ENCODE assay signal across 8 cellular contexts in genomic region chr17:80082403-80083135, GRCh38. TPM values are rescaled to one million over a fixed set of nuclear protein-coding genes. Genes with fewer than 3 reads are reported as not detected.
DNase-seq lines count a peak whose midpoint lies in the region; ATAC-seq, FAIRE-seq and TF ChIP-seq lines count a peak whose summit lies in the region.

No MANE protein-coding gene starts in this region.

- H3K4me1 ChIP-seq in Loucy (ENCODE audit: insufficient read depth, low read length, poor library complexity, severe bottlenecking): peaks cover 5% of the 10 kb centered on the region
- peaks cover 0 to 11% (median 3%) of the 10 kb centered on the region in 4 donors for H3K4me1 ChIP-seq in tibial nerve

- TF ChIP-seq CTCF in Loucy (conservative IDR thresholded peaks at IDR 0.05; ENCODE audit: low read length): peak; percentile 87
- no peak for TF ChIP-seq CTCF in omental fat pad (IDR thresholded peaks at IDR 0.05)
- peak; percentile 79 to 87 (median 84) for TF ChIP-seq CTCF in tibial nerve (IDR thresholded peaks at IDR 0.05)

- ATAC-seq in omental fat pad (ENCODE audit: low FRiP score) (peak; percentile 41), HG02798 (IDR thresholded peaks at IDR 0.05; ENCODE audit: poor library complexity, unreplicated experiment) (no peak)

- TF ChIP-seq POLR2A in tibial nerve (IDR thresholded peaks at IDR 0.05): no peak

- no peak for FAIRE-seq in RCC 7860 (lab: Jason Lieb, UNC)

- 26 to 28% methylated on average over 20 of the region's 20 CpGs for WGBS in tibial nerve, 2 donors

- H3F3A ChIP-seq in Loucy (ENCODE audit: low read depth): no peaks in the 10 kb centered on the region

- no peaks in the 10 kb centered on the region for H4K20me1 ChIP-seq in Loucy (ENCODE audit: insufficient read depth, low read length, poor library complexity, severe bottlenecking)

- H3K9me3 ChIP-seq in Loucy (ENCODE audit: insufficient read depth, low read depth, low read length) (no peaks in the 10 kb centered on the region), tibial nerve (no peaks in the 10 kb centered on the region)

- no peaks in the 10 kb centered on the region for H3K79me2 ChIP-seq in Loucy (ENCODE audit: insufficient read depth, low read length)

- DNase-seq in DMS114 treated with DMSO at 0.1 percent for 48 hours (lab: John Stamatoyannopoulos, UW; ENCODE audit: unreplicated experiment): peak; percentile 53
- DNase-seq in RCC 7860 (ENCODE audit: low spot score): peak; percentile 63
- peak; percentile 25 for DNase-seq in activated T-helper 1 cell treated with Interleukin-2 at 50 U/mL for 16 hours (ENCODE audit: low read depth)
- peak; percentile 77 for DNase-seq in fibroblast of the conjunctiva (ENCODE audit: low read depth)
- DNase-seq in omental fat pad (ENCODE audit: low spot score): no peak
- peak; percentile 60 to 85 for DNase-seq in tibial nerve (ENCODE audit: low spot score in 2 of 2)

- H3K9me2 ChIP-seq in Loucy (replicated peaks; ENCODE audit: low read depth, low read length): no peaks in the 10 kb centered on the region

- peak in 1 of 2 donors; percentile 52 for TF ChIP-seq EP300 in tibial nerve (IDR thresholded peaks at IDR 0.05)

- H3K4me3 ChIP-seq in Loucy (ENCODE audit: low read length, poor library complexity, severe bottlenecking): no peak overlapping the region
- H3K4me3 ChIP-seq in tibial nerve: peak overlapping the region in 1 of 4 donors; percentile 5

- H3K27ac ChIP-seq in tibial nerve: peak overlapping the region in 1 of 4 donors; percentile 35

- H3K36me3 ChIP-seq in Loucy (ENCODE audit: insufficient read depth, low read length) (no peaks in the 10 kb centered on the region), tibial nerve (no peaks in the 10 kb centered on the region)

- peak overlapping the region; percentile 32 for H3K4me2 ChIP-seq in Loucy (ENCODE audit: low read depth, low read length, poor library complexity, severe bottlenecking)

- H3K9ac ChIP-seq in Loucy (ENCODE audit: low read depth, low read length, poor library complexity, severe bottlenecking): no peak overlapping the region

- H2AFZ ChIP-seq in Loucy (ENCODE audit: low read length): peak overlapping the region; percentile 71

- H3K27me3 ChIP-seq in Loucy (ENCODE audit: insufficient read depth, low read length, poor library complexity, severe bottlenecking) (no peaks in the 10 kb centered on the region), tibial nerve (no peaks in the 10 kb centered on the region)

RNA-seq across cellular contexts. Expression of gene GAA, which starts 18.8 kb away (rescaled TPM):
- total RNA-seq in omental fat pad (10 to 100 TPM; 52.8 to 83.0 (median 64.8) TPM), tibial nerve (10 to 100 TPM; 52.7 to 81.9 (median 67.8) TPM)

RNA-seq across cellular contexts. Expression of gene CCDC40, which starts 46.1 kb away (rescaled TPM):
- total RNA-seq in omental fat pad (1 to 10 TPM; 3.5 to 8.8 (median 5.3) TPM), tibial nerve (10 to 100 TPM in 3 of 4 donors, 1 to 10 TPM in 1; 7.1 to 13.8 (median 12.0) TPM)

RNA-seq across cellular contexts. Expression of gene TBC1D16, which starts 46.9 kb away (rescaled TPM):
- total RNA-seq in omental fat pad (10 to 100 TPM; 46.1 to 97.9 (median 65.3) TPM), tibial nerve (10 to 100 TPM; 48.3 to 68.4 (median 58.1) TPM)

Comparison
In these comparisons a context has a peak if more than half of its experiments do, and no peak if none do; other contexts are left out.
1. CTCF ChIP-seq: peak in Loucy (single experiment) and tibial nerve (5 of 5); none in omental fat pad (0 of 3).